Comparison of ENCODE assay signal across 26 cellular contexts in the genomic region with DNA sequence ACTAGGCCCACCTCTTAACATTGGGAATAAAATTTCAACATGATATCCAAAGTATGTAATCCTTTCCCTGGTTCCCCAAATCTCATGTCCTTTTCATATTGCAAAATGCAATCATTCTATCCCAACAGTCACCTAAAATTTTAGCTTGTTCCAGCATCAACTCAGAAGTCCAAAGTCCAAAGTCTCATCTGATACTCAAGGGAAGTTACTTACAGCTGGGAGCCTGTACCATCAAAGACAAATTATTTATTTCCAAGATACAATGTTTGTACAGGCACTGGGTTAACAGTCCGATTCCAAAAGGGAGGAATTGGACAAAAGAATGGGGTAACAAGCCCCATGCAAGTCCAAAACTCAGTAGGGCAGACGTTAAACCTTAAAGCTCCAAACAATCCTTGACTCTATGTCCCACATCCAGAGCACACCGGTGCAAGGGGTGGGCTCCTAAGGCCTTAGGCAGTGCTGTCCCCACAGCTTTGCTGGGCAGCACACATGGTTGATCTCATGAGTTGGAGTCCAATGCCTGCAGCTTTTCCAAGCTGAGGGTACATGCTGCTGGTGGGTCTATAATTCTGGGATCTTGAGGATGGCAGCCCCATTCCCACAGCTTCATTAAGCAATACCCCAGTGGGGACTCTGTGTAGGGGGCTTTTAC.
DNase-seq lines count a peak whose midpoint lies in the region; ATAC-seq and TF ChIP-seq lines count a peak whose summit lies in the region.
"Had no signal": no experiment of that assay in that cellular context is flagged by ENCODE, and none has a peak within 500 bp of the region (broad histone marks: within the 10 kb centered on the region; RNA-seq: fewer than 3 reads in every experiment).

No MANE protein-coding gene starts in this region.

- H3K27ac ChIP-seq in IMR-90 (ENCODE audit: insufficient read depth, low read length) (no peak overlapping the region), liver (ENCODE audit: low read depth in 1 of 2, low read length in 2 of 2) (peak overlapping the region in 1 of 2 donors; percentile 23), mesenchymal stem cell (ENCODE audit: low read length, poor library complexity, severe bottlenecking) (no peak overlapping the region), aorta (ENCODE audit: low read depth in 1 of 2, low read length in 2 of 2) (no peak overlapping the region)
- H3K27ac ChIP-seq: 22Rv1, A549, BLaER1 had no signal

- TF ChIP-seq RAD21 in IMR-90 (IDR thresholded peaks at IDR 0.05; ENCODE audit: low read length) = no peak
- peak; percentile 42 to 50 for TF ChIP-seq RAD21 in liver (IDR thresholded peaks at IDR 0.05)

- H3K4me2 ChIP-seq in IMR-90 (ENCODE audit: low read depth, low read length) (no peak overlapping the region), mesenchymal stem cell (ENCODE audit: low read length, poor library complexity, severe bottlenecking) (no peak overlapping the region)
- H3K4me2 ChIP-seq: A549, BLaER1 had no signal

- H2AFZ ChIP-seq in IMR-90 (replicated peaks; ENCODE audit: low read length, poor library complexity) (no peak overlapping the region), mesenchymal stem cell (ENCODE audit: low read depth, low read length) (no peak overlapping the region)

- H2BK15ac ChIP-seq in IMR-90 (ENCODE audit: low read depth, low read length) (no peak overlapping the region), mesenchymal stem cell (ENCODE audit: low read depth, poor library complexity, severe bottlenecking) (no peak overlapping the region)

- in situ Hi-C loops in IMR-90 (cut with MboI; ENCODE audit: low sequenced_read_pairs) = no loop called here

- no peaks in the 10 kb centered on the region for H3K4me1 Mint-ChIP-seq in activated T-cell treated with anti-CD3 and anti-CD28 coated beads, Interleukin-2, amount 50 U/mL, for 24 hours (ENCODE audit: low read depth)
- H3K4me1 Mint-ChIP-seq: CD14-positive monocyte; CD4-positive, alpha-beta memory T cell; CD4-positive, CD25-positive, alpha-beta regulatory T cell; CD8-positive, alpha-beta memory T cell had no signal

- H3K27ac Mint-ChIP-seq in activated T-cell treated with anti-CD3 and anti-CD28 coated beads, Interleukin-2, amount 50 U/mL, for 24 hours = no peak overlapping the region
- H3K27ac Mint-ChIP-seq: CD4-positive, alpha-beta memory T cell; CD4-positive, CD25-positive, alpha-beta regulatory T cell had no signal

- H2AK5ac ChIP-seq in IMR-90 (ENCODE audit: low read depth, low read length) = no peak overlapping the region
- H2AK5ac ChIP-seq in mesenchymal stem cell (ENCODE audit: low read length, severe bottlenecking) = no peak overlapping the region

- dilution Hi-C loops in IMR-90 (cut with HindIII; ENCODE audit: low sequenced_read_pairs, unreplicated experiment) = no loop called here

- H3K23ac ChIP-seq in IMR-90 (ENCODE audit: low read depth, low read length) = 0 out of 2 replicates have a peak overlapping the region, but pooled peaks have one; percentile 5
- H3K23ac ChIP-seq in mesenchymal stem cell (ENCODE audit: low read length in 2 of 2) = no peak overlapping the region

- no peak overlapping the region for H2BK5ac ChIP-seq in IMR-90 (ENCODE audit: low read depth, low read length, poor library complexity, severe bottlenecking)
- H2BK5ac ChIP-seq in mesenchymal stem cell (ENCODE audit: low read depth, low read length, poor library complexity, severe bottlenecking) = no peak overlapping the region

- H3K18ac ChIP-seq in IMR-90 (ENCODE audit: low read depth, low read length) (no peak overlapping the region), mesenchymal stem cell (ENCODE audit: low read depth in 1 of 2, low read length in 2 of 2) (peak overlapping the region in 1 of 2 experiments; percentile 5)

- no peak overlapping the region for H3K4me3 Mint-ChIP-seq in activated T-cell treated with anti-CD3 and anti-CD28 coated beads, Interleukin-2, amount 50 U/mL, for 24 hours
- H3K4me3 Mint-ChIP-seq: CD4-positive, alpha-beta memory T cell; CD4-positive, CD25-positive, alpha-beta regulatory T cell; CD8-positive, alpha-beta memory T cell had no signal

- H4K5ac ChIP-seq in IMR-90 (ENCODE audit: low read depth, low read length) = no peak overlapping the region

- no peak for TF ChIP-seq CTCF in IMR-90 (conservative IDR thresholded peaks at IDR 0.05; ENCODE audit: low read depth, low read length)
- TF ChIP-seq CTCF in liver (IDR thresholded peaks at IDR 0.05; ENCODE audit: low read depth, low read length, missing input control) = no peak

- H3K4ac ChIP-seq in IMR-90 (ENCODE audit: low read depth, low read length) = no peak overlapping the region
- H3K4ac ChIP-seq in mesenchymal stem cell (ENCODE audit: low read depth in 1 of 2, low read length in 2 of 2) = no peak overlapping the region

- H2AK9ac ChIP-seq in IMR-90 (replicated peaks; ENCODE audit: low read depth, low read length, poor library complexity) = no peak overlapping the region

- POLR2A ChIA-PET in IMR-90 (lab: Charles Lee; ENCODE audit: unreplicated experiment) = no interaction called here

- peaks cover 13% of the 10 kb centered on the region for H3K9me3 Mint-ChIP-seq in activated T-cell treated with anti-CD3 and anti-CD28 coated beads, Interleukin-2, amount 50 U/mL, for 24 hours

- H3K79me1 ChIP-seq in IMR-90 (ENCODE audit: low read depth in 1 of 2, low read length in 2 of 2) = peaks cover 65 to 79% of the 10 kb centered on the region in 2 experiments
- peaks cover 36% of the 10 kb centered on the region for H3K79me1 ChIP-seq in mesenchymal stem cell (replicated peaks; ENCODE audit: low read length, poor library complexity, severe bottlenecking)

- H2BK20ac ChIP-seq in IMR-90 (ENCODE audit: low read depth, low read length) = no peak overlapping the region

- CTCF ChIA-PET in IMR-90 (lab: Yijun Ruan, JAX) = no interaction called here

- H4K20me1 ChIP-seq in IMR-90 (ENCODE audit: insufficient read depth, low read length) = peaks cover 4% of the 10 kb centered on the region; the same call in 1 of the 2 replicates
- H4K20me1 ChIP-seq: BLaER1 had no signal

- H3K4me3 ChIP-seq in IMR-90 (ENCODE audit: insufficient read depth, low read depth, low read length) (no peak overlapping the region), liver (ENCODE audit: low read depth in 1 of 3, low read length in 3 of 3) (peak overlapping the region in 1 of 3 donors; percentile 28), mesenchymal stem cell (ENCODE audit: insufficient read depth in 1 of 2, low read depth in 1 of 2, low read length in 2 of 2) (no peak overlapping the region), aorta (ENCODE audit: low read length in 2 of 2) (no peak overlapping the region)
- H3K4me3 ChIP-seq: A549, BLaER1, GM12878 had no signal

- peaks cover 27% of the 10 kb centered on the region for H3K27me3 Mint-ChIP-seq in activated T-cell treated with anti-CD3 and anti-CD28 coated beads, Interleukin-2, amount 50 U/mL, for 24 hours

- H4K8ac ChIP-seq in IMR-90 (ENCODE audit: low read depth in 2 of 2, low read length in 2 of 2) (no peak overlapping the region), mesenchymal stem cell (ENCODE audit: low read length) (peak overlapping the region; percentile 30)

- H3K9ac ChIP-seq in IMR-90 (ENCODE audit: low read depth, low read length) = no peak overlapping the region
- no peak overlapping the region for H3K9ac ChIP-seq in liver (ENCODE audit: low read depth in 1 of 2, low read length in 2 of 2)
- H3K9ac ChIP-seq in mesenchymal stem cell (ENCODE audit: low read length) = no peak overlapping the region
- H3K9ac ChIP-seq: BLaER1 had no signal

- H3K36me3 ChIP-seq in IMR-90 (ENCODE audit: control insufficient read depth, insufficient read depth, low read length) = no peaks in the 10 kb centered on the region; the same call in 1 of the 2 replicates
- no peaks in the 10 kb centered on the region for H3K36me3 ChIP-seq in liver (ENCODE audit: control insufficient read depth in 4 of 4, insufficient read depth in 3 of 4, low read depth in 1 of 4, low read length in 3 of 4)
- peaks cover 7 to 11% of the 10 kb centered on the region in 2 experiments for H3K36me3 ChIP-seq in mesenchymal stem cell (ENCODE audit: control insufficient read depth in 1 of 2, insufficient read depth in 2 of 2, low read depth in 1 of 2, low read length in 2 of 2)
- H3K36me3 ChIP-seq in aorta (ENCODE audit: control insufficient read depth in 1 of 2, insufficient read depth in 2 of 2, low read length in 1 of 2) = no peaks in the 10 kb centered on the region
- H3K36me3 ChIP-seq: BE2C, BLaER1 had no signal

- H3K9me3 ChIP-seq in IMR-90 (ENCODE audit: control insufficient read depth, insufficient read depth, low read length) (peaks cover 5% of the 10 kb centered on the region; the same call in 1 of the 2 replicates), liver (ENCODE audit: control insufficient read depth in 4 of 4, low read length in 3 of 4) (peaks cover 0 to 5% (median 0%) of the 10 kb centered on the region in 4 donors), mesenchymal stem cell (ENCODE audit: control insufficient read depth, low read length) (peaks cover 22% of the 10 kb centered on the region), aorta (ENCODE audit: control insufficient read depth, low read length) (no peaks in the 10 kb centered on the region)
- H3K9me3 ChIP-seq: BE2C had no signal

- ATAC-seq in IMR-90 (ENCODE audit: low read depth) = no peak
- ATAC-seq in left lobe of liver = peak; percentile 80
- no peak for ATAC-seq in GM19023 (IDR thresholded peaks at IDR 0.05; ENCODE audit: unreplicated experiment)
- no peak for ATAC-seq in aorta (ENCODE audit: low FRiP score)
- ATAC-seq: A549, GM12878 had no signal

- H3K27me3 ChIP-seq in IMR-90 (ENCODE audit: control insufficient read depth, insufficient read depth, low read length) (no peaks in the 10 kb centered on the region), liver (ENCODE audit: control insufficient read depth in 4 of 4, insufficient read depth in 4 of 4, low read length in 3 of 4) (no peaks in the 10 kb centered on the region), mesenchymal stem cell (ENCODE audit: control insufficient read depth in 1 of 2, insufficient read depth in 1 of 2, low read length in 2 of 2) (no peaks in the 10 kb centered on the region), aorta (ENCODE audit: control insufficient read depth in 1 of 2, insufficient read depth in 2 of 2, low read length in 1 of 2) (no peaks in the 10 kb centered on the region)
- H3K27me3 ChIP-seq: BE2C, BLaER1 had no signal

- H3K36me3 Mint-ChIP-seq in activated T-cell treated with anti-CD3 and anti-CD28 coated beads, Interleukin-2, amount 50 U/mL, for 24 hours (ENCODE audit: low read depth) = no peaks in the 10 kb centered on the region
- H3K36me3 Mint-ChIP-seq: CD14-positive monocyte; CD4-positive, alpha-beta memory T cell; CD4-positive, CD25-positive, alpha-beta regulatory T cell; CD8-positive, alpha-beta memory T cell had no signal

- 100% methylated on average over 1 of the region's 3 CpGs; no CpG with 5 or more reads in 1 of the 2 experiments for WGBS in IMR-90 (ENCODE audit: extremely low coverage in 2 of 2, insufficient read length in 1 of 2), 2 experiments
- 43% methylated on average over 3 of the region's 3 CpGs for WGBS in liver
- 94% methylated on average over 3 of the region's 3 CpGs for WGBS in mesenchymal stem cell
- 84 to 89% methylated on average over 3 of the region's 3 CpGs for WGBS in aorta, 2 donors

- H3K14ac ChIP-seq in IMR-90 (replicated peaks; ENCODE audit: low read depth, low read length) (no peak overlapping the region), mesenchymal stem cell (ENCODE audit: low read length in 2 of 2) (no peak overlapping the region)

- no peak for TF ChIP-seq POLR2A in IMR-90 (IDR thresholded peaks at IDR 0.05; ENCODE audit: low read depth, low read length)

- H4K91ac ChIP-seq in IMR-90 (ENCODE audit: insufficient read depth, low read depth, low read length) (no peak overlapping the region), mesenchymal stem cell (ENCODE audit: low read length) (peak overlapping the region; percentile 28)

- intact Hi-C loops in IMR-90 (cut with micrococcal nuclease) = no loop called here
- intact Hi-C loops in aorta (cut with DNase I) = no loop called here

- H2BK12ac ChIP-seq in mesenchymal stem cell (ENCODE audit: low read length in 2 of 2) = no peak overlapping the region

- H2BK120ac ChIP-seq in IMR-90 (ENCODE audit: low read depth, low read length) = no peak overlapping the region
- no peak overlapping the region for H2BK120ac ChIP-seq in mesenchymal stem cell (ENCODE audit: low read depth, low read length)

- H3K56ac ChIP-seq in IMR-90 (ENCODE audit: extremely low read depth, insufficient read depth, low read length) = no peak overlapping the region

- H3K9me1 ChIP-seq in IMR-90 (ENCODE audit: insufficient read depth, low read length) = peaks cover 3% of the 10 kb centered on the region; the same call in 1 of the 2 replicates

- DNase-seq in IMR-90 = no peak
- no peak for DNase-seq in left lobe of liver (ENCODE audit: low spot score)
- no peak for DNase-seq in mesenchymal stem cell
- DNase-seq in AG20443 (ENCODE audit: low spot score) = no peak
- DNase-seq in aorta = no peak
- DNase-seq in activated T-cell treated with anti-CD3 and anti-CD28 coated beads, Interleukin-2, amount 50 U/mL, for 24 hours = no peak
- DNase-seq: BE2C; C1 segment of cervical spinal cord; CD4-positive, alpha-beta memory T cell; CD4-positive, CD25-positive, alpha-beta regulatory T cell; CD8-positive, alpha-beta memory T cell; COR-L47; DMS 273 treated with DMSO at 0.1 percent for 48 hours; DMS153; DMS53; DMS79; DND-41; EL; GDM1 had no signal

- H3K4me1 ChIP-seq in IMR-90 (ENCODE audit: control insufficient read depth, insufficient read depth, low read length) (no peaks in the 10 kb centered on the region; the same call in 1 of the 2 replicates), liver (ENCODE audit: control insufficient read depth in 4 of 4, insufficient read depth in 4 of 4, low read length in 3 of 4) (peaks cover 13 to 25% (median 14%) of the 10 kb centered on the region in 4 donors), mesenchymal stem cell (ENCODE audit: control insufficient read depth, insufficient read depth, low read depth, low read length) (peaks cover 2% of the 10 kb centered on the region), aorta (ENCODE audit: control insufficient read depth in 1 of 2, insufficient read depth in 2 of 2, low read length in 2 of 2) (no peaks in the 10 kb centered on the region)
- H3K4me1 ChIP-seq: A549, BE2C, BLaER1 had no signal

- no TSS peak for BruUV-seq in IMR-90 (replicated peaks; lab: Mats Ljungman, UMichigan)
